ENCODE assay signal across 17 cellular contexts in the genomic region with DNA sequence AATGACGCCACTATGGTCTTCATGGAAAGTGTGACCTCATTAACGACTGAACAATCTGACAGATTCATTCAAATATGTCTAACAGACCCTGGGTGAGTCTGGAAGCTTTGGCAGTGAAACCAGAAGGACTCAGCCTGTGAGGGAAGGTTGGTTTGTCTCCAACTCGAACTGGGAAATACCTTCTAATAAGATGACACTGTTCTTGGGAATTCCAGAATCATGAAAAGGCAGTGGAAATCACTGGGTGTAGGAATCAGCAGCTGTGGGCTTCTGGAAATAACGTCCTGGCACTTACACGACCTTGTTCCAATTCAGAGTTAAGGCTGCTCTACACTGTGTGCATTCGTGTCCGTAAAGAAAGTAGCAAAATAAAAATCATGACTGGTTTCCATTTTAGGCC.
A peak's percentile ranks its signal among the peaks of the same experiment; 100 is the strongest.
DNase-seq lines count a peak whose midpoint lies in the region; ATAC-seq and TF ChIP-seq lines count a peak whose summit lies in the region.
"Had no signal": no experiment of that assay in that cellular context is flagged by ENCODE, and none has a peak within 500 bp of the region (broad histone marks: within the 10 kb centered on the region; RNA-seq: fewer than 3 reads in every experiment).

No MANE protein-coding gene starts in this region.

- DNase-seq in GM03348 (ENCODE audit: low spot score) (peak; percentile 68), SK-N-SH (no peak), fibroblast of peridontal ligament (ENCODE audit: extremely low read depth) (peak; percentile 77), retinal pigment epithelial cell (ENCODE audit: low read depth) (peak; percentile 70), SHP77 treated with DMSO at 0.1 percent for 48 hours (lab: John Stamatoyannopoulos, UW) (no peak), T-helper 2 cell (no peak), cerebellum (ENCODE audit: low spot score) (no peak)
- DNase-seq: activated CD4-positive, alpha-beta memory T cell treated with anti-CD3 and anti-CD28 coated beads for 36 hours; DMS53; Kasumi-1; NCI-H146; NCI-H446 treated with DMSO at 0.1 percent for 48 hours; spleen had no signal

- H3K4me2 ChIP-seq in SK-N-SH = peak overlapping the region; percentile 43

- 0 out of 2 replicates have a peak overlapping the region, but pooled peaks have one; percentile 5 for H2AFZ ChIP-seq in SK-N-SH (ENCODE audit: low read depth)

- CTCF ChIA-PET in SK-N-SH (lab: Yijun Ruan, JAX) = interaction anchor here (2.9 kb wide), 1 partner anchor 9 kb away, joined by 9 read pairs; no protein-coding TSS in a partner anchor

- peaks cover 6 to 27% of the 10 kb centered on the region in 2 experiments for H3K4me1 ChIP-seq in SK-N-SH (ENCODE audit: control insufficient read depth in 1 of 2, insufficient read depth in 2 of 2, low read depth in 1 of 2, low read length in 1 of 2)
- H3K4me1 ChIP-seq: spleen had no signal

- H3K36me3 ChIP-seq in SK-N-SH (replicated peaks in 1 of 2; ENCODE audit: control insufficient read depth in 1 of 2, insufficient read depth in 2 of 2, low read length in 1 of 2) = no peaks in the 10 kb centered on the region
- H3K36me3 ChIP-seq: esophagus muscularis mucosa, spleen had no signal

- ATAC-seq in HG02610 (IDR thresholded peaks at IDR 0.05; ENCODE audit: unreplicated experiment) = no peak

- peak in 1 of 2 experiments; percentile 39; a peak in 1 of 4 replicates for TF ChIP-seq EP300 in SK-N-SH (IDR thresholded peaks at IDR 0.05; ENCODE audit: borderline replicate concordance in 1 of 2, low read depth in 1 of 2, low read length in 1 of 2)

- TF ChIP-seq CTCF in SK-N-SH (IDR thresholded peaks at IDR 0.05) (no peak), retinal pigment epithelial cell (conservative IDR thresholded peaks at IDR 0.05; ENCODE audit: low read depth, low read length) (no peak)

- no peaks in the 10 kb centered on the region for H4K20me1 ChIP-seq in SK-N-SH (ENCODE audit: insufficient read depth)

- H3K4me3 ChIP-seq in SK-N-SH (ENCODE audit: low read depth in 2 of 2, low read length in 1 of 2) (no peak overlapping the region), retinal pigment epithelial cell (ENCODE audit: low read length) (no peak overlapping the region)
- H3K4me3 ChIP-seq: esophagus muscularis mucosa, spleen had no signal

- no peaks in the 10 kb centered on the region for H3K27me3 ChIP-seq in SK-N-SH (ENCODE audit: insufficient read depth)
- H3K27me3 ChIP-seq: esophagus muscularis mucosa had no signal

- WGBS in SK-N-SH (ENCODE audit: low lambda C conversion rate) = 46% methylated on average over 7 of the region's 7 CpGs

- POLR2A ChIA-PET in SK-N-SH (lab: Yijun Ruan, JAX) = no interaction called here

- H3K9ac ChIP-seq in SK-N-SH = peak overlapping the region; percentile 45; the same call in 1 of the 2 replicates

- H3F3A ChIP-seq in SK-N-SH (replicated peaks; ENCODE audit: insufficient read depth) = peaks cover 28% of the 10 kb centered on the region

- H3K79me2 ChIP-seq in SK-N-SH (ENCODE audit: insufficient read depth) = peaks cover 14% of the 10 kb centered on the region

- peak overlapping the region in 1 of 2 experiments; percentile 93; a peak in 2 of 4 replicates for H3K27ac ChIP-seq in SK-N-SH (ENCODE audit: low read depth in 2 of 2, low read length in 1 of 2)
- H3K27ac ChIP-seq: C4-2B, esophagus muscularis mucosa, HL-60, spleen had no signal

- H3K9me3 ChIP-seq in SK-N-SH = no peaks in the 10 kb centered on the region
- H3K9me3 ChIP-seq: esophagus muscularis mucosa, spleen had no signal

- TF ChIP-seq RAD21 in SK-N-SH (IDR thresholded peaks at IDR 0.05; ENCODE audit: low read length) = no peak

- no peaks in the 10 kb centered on the region for H3K9me2 ChIP-seq in SK-N-SH

TF ChIP-seq in SK-N-SH, 30 proteins besides CTCF, POLR2A, EP300 and RAD21:
- TF ChIP-seq, protein P1, sequence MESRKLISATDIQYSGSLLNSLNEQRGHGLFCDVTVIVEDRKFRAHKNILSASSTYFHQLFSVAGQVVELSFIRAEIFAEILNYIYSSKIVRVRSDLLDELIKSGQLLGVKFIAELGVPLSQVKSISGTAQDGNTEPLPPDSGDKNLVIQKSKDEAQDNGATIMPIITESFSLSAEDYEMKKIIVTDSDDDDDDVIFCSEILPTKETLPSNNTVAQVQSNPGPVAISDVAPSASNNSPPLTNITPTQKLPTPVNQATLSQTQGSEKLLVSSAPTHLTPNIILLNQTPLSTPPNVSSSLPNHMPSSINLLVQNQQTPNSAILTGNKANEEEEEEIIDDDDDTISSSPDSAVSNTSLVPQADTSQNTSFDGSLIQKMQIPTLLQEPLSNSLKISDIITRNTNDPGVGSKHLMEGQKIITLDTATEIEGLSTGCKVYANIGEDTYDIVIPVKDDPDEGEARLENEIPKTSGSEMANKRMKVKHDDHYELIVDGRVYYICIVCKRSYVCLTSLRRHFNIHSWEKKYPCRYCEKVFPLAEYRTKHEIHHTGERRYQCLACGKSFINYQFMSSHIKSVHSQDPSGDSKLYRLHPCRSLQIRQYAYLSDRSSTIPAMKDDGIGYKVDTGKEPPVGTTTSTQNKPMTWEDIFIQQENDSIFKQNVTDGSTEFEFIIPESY (IDR thresholded peaks at IDR 0.05; ENCODE audit: borderline replicate concordance, low read depth) = no peak
- no peak for TF ChIP-seq POLR2AphosphoS5 (IDR thresholded peaks at IDR 0.05; ENCODE audit: low read depth, low read length)
- peak; percentile 26; the same call in 1 of the 2 replicates for TF ChIP-seq JUND (IDR thresholded peaks at IDR 0.05)
- no peak for TF ChIP-seq RXRA (IDR thresholded peaks at IDR 0.05; ENCODE audit: borderline replicate concordance, low read depth)
- peak; percentile 37; the same call in 1 of the 2 replicates for TF ChIP-seq FOSL2 (IDR thresholded peaks at IDR 0.05; ENCODE audit: borderline replicate concordance, low read depth)
- TF ChIP-seq, protein P2, sequence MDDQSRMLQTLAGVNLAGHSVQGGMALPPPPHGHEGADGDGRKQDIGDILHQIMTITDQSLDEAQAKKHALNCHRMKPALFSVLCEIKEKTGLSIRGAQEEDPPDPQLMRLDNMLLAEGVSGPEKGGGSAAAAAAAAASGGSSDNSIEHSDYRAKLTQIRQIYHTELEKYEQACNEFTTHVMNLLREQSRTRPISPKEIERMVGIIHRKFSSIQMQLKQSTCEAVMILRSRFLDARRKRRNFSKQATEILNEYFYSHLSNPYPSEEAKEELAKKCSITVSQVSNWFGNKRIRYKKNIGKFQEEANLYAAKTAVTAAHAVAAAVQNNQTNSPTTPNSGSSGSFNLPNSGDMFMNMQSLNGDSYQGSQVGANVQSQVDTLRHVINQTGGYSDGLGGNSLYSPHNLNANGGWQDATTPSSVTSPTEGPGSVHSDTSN (IDR thresholded peaks at IDR 0.05) = peak; percentile 15
- peak; percentile 45; the same call in 1 of the 2 replicates for TF ChIP-seq TCF12 (IDR thresholded peaks at IDR 0.05)
- no peak for TF ChIP-seq RFX5 (IDR thresholded peaks at IDR 0.05; ENCODE audit: low read length)
- peak; percentile 56; the same call in 1 of the 2 replicates for TF ChIP-seq NFIC (IDR thresholded peaks at IDR 0.05; ENCODE audit: borderline replicate concordance)

Comparison
In these comparisons a context has a peak if more than half of its experiments do, and no peak if none do; other contexts are left out.
1. DNase-seq: peak in GM03348 (single experiment), fibroblast of peridontal ligament (single experiment) and retinal pigment epithelial cell (single experiment); none in SK-N-SH (single experiment), SHP77 treated with DMSO at 0.1 percent for 48 hours (single experiment), T-helper 2 cell (0 of 5) and cerebellum (single experiment).